2 cellular contexts compared by ENCODE assay signal in genomic region chr20:44186674-44187053, GRCh38.
TF ChIP-seq lines count a peak whose summit lies in the region.

No MANE protein-coding gene starts in this region.

TF ChIP-seq in H1, 55 proteins besides CTCF, POLR2A, EP300 and RAD21:
- TF ChIP-seq BRCA1 (IDR thresholded peaks at IDR 0.05; ENCODE audit: low read depth, low read length) (no peak), HDAC6 (IDR thresholded peaks at IDR 0.05; ENCODE audit: low read depth, low read length) (no peak), CHD2 (IDR thresholded peaks at IDR 0.05; ENCODE audit: low read length) (no peak), CTBP2 (IDR thresholded peaks at IDR 0.05; ENCODE audit: borderline replicate concordance, insufficient read depth, insufficient read length, low read length) (no peak), SIN3A (conservative IDR thresholded peaks at IDR 0.05 in 1 of 2, IDR thresholded peaks at IDR 0.05 in 1 of 2; ENCODE audit: low read depth in 1 of 2, low read length in 2 of 2) (no peak), TCF12 (IDR thresholded peaks at IDR 0.05; ENCODE audit: low read depth, low read length) (no peak)
TF ChIP-seq in H1: peak in this region for 0.

TF ChIP-seq in GM12891, 5 proteins besides CTCF, POLR2A, EP300 and RAD21:
- TF ChIP-seq POU2F2 (IDR thresholded peaks at IDR 0.05; ENCODE audit: low read depth, low read length): no peak
- no peak for TF ChIP-seq POLR2AphosphoS5 (IDR thresholded peaks at IDR 0.05; ENCODE audit: low read depth, low read length)
- no peak for TF ChIP-seq TAF1 (IDR thresholded peaks at IDR 0.05; ENCODE audit: low read depth, low read length)
- TF ChIP-seq PAX5 (IDR thresholded peaks at IDR 0.05; ENCODE audit: insufficient read depth, low read length, severe bottlenecking): no peak
- TF ChIP-seq SPI1 (IDR thresholded peaks at IDR 0.05; ENCODE audit: low read depth, low read length): no peak
